25 cellular contexts compared by ENCODE assay signal in the genomic region with DNA sequence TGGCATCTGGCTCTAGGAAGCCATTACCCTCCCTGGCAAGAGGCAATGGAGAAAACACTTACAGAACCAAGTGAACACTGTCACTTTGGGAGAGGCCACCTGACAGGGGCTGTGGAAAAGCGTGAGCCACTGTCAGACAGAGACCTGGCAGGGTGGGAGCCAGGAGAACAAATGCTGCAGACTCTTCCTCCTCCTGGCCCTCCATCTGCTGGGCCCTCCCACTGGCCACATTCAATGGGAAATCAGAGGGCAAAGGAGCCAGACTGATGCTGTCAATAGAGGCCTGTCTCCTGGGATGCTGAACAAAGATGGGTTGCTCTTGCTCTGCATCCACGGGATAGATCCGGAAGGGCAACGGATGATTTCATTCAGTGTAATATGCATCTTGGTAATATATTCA. TPM values are rescaled to one million over a fixed set of nuclear protein-coding genes. Genes with fewer than 3 reads are reported as not detected.
A peak's percentile ranks its signal among the peaks of the same experiment; 100 is the strongest.
DNase-seq lines count a peak whose midpoint lies in the region; ATAC-seq and TF ChIP-seq lines count a peak whose summit lies in the region.
"Had no signal": no experiment of that assay in that cellular context is flagged by ENCODE, and none has a peak within 500 bp of the region (broad histone marks: within the 10 kb centered on the region; RNA-seq: fewer than 3 reads in every experiment).

No MANE protein-coding gene starts in this region.

- peaks cover 24% of the 10 kb centered on the region for H3K4me1 Mint-ChIP-seq in brain
- H3K4me1 Mint-ChIP-seq: activated CD4-positive, alpha-beta T cell treated with anti-CD3 and anti-CD28 coated beads, Interleukin-2, amount 10 ng/mL, durations not matched to agents 24 days and 14 days had no signal

- no peak for ATAC-seq in activated CD4-positive, CD25-positive, alpha-beta regulatory T cell treated with anti-CD3 and anti-CD28 coated beads, Interleukin-2, amount 50 U/mL, for 24 hours
- ATAC-seq in HG03159 (IDR thresholded peaks at IDR 0.05; ENCODE audit: unreplicated experiment): no peak
- ATAC-seq: activated T-cell treated with anti-CD3 and anti-CD28 coated beads, Interleukin-2, amount 50 U/mL, for 4 hours; gastroesophageal sphincter; left ventricle myocardium superior; SK-N-SH treated with all-trans-retinoic acid at 6 μM for 48 hours; stimulated activated naive CD8-positive, alpha-beta T cell treated with anti-CD3 and anti-CD28 coated beads, Interleukin-15, amount 100 ng/mL, for 72 hours had no signal

- H3K27me3 Mint-ChIP-seq in brain: peaks cover 2% of the 10 kb centered on the region
- H3K27me3 Mint-ChIP-seq: central memory CD8-positive, alpha-beta T cell; naive B cell had no signal

- TF ChIP-seq CTCF in brain (conservative IDR thresholded peaks at IDR 0.05): no peak

- in situ Hi-C loops in G401 (cut with HindIII; ENCODE audit: low sequenced_read_pairs): no loop called here

- no peaks in the 10 kb centered on the region for H3K36me3 Mint-ChIP-seq in brain
- H3K36me3 Mint-ChIP-seq: CD4-positive, alpha-beta memory T cell; mesothelial cell of epicardium; naive B cell had no signal

- no peaks in the 10 kb centered on the region for H3K9me3 ChIP-seq in neuron (ENCODE audit: low read length)
- H3K9me3 ChIP-seq: gastroesophageal sphincter had no signal

- H3K27ac Mint-ChIP-seq in brain: peak overlapping the region in 4 of 5 experiments; percentile 18 to 92 (median 47)
- H3K27ac Mint-ChIP-seq: activated CD4-positive, alpha-beta T cell treated with anti-CD3 and anti-CD28 coated beads, Interleukin-2, amount 10 ng/mL, durations not matched to agents 24 days and 14 days; CD4-positive, alpha-beta memory T cell; mesothelial cell of epicardium; T-helper 2 cell treated with Interferon-gamma antibody and Interleukin-4, amounts not matched to agents 5 μg/mL and 100 μg/mL, for 36 hours had no signal

- no peaks in the 10 kb centered on the region for H3K27me3 ChIP-seq in neuron (ENCODE audit: insufficient read depth, low read length)
- H3K27me3 ChIP-seq: gastroesophageal sphincter had no signal

- DNase-seq in G401 (ENCODE audit: low spot score) (peak; percentile 85), NCI-H1694 (lab: John Stamatoyannopoulos, UW) (peak; percentile 60), T-helper 1 cell (no peak), HCEC 1CT (no peak)
- DNase-seq: activated CD4-positive, alpha-beta T cell treated with anti-CD3 and anti-CD28 coated beads, Interleukin-2, amount 10 ng/mL, durations not matched to agents 24 days and 14 days; activated gamma-delta T cell treated with Interleukin-2 at 50 U/mL for 16 hours; activated T-cell treated with anti-CD3 and anti-CD28 coated beads, Interleukin-2, amount 50 U/mL, for 4 hours; CD4-positive, alpha-beta memory T cell; hypothalamus; KBM-7; left ventricle myocardium superior; MM.1S; naive B cell; occipital lobe; OCI-M1; stimulated activated naive CD8-positive, alpha-beta T cell treated with anti-CD3 and anti-CD28 coated beads, Interleukin-15, amount 100 ng/mL, for 72 hours had no signal

- H2AFZ ChIP-seq in neuron (ENCODE audit: low read depth, low read length): peak overlapping the region; percentile 9

- no peaks in the 10 kb centered on the region for H3K36me3 ChIP-seq in neuron (ENCODE audit: insufficient read depth, low read length)
- H3K36me3 ChIP-seq: gastroesophageal sphincter had no signal

- no peak overlapping the region for H3K4me3 ChIP-seq in neuron (ENCODE audit: low read length)
- H3K4me3 ChIP-seq: gastroesophageal sphincter had no signal

- H3K4me1 ChIP-seq in neuron (ENCODE audit: insufficient read depth, low read length): peaks cover 10% of the 10 kb centered on the region

- H3K9me3 Mint-ChIP-seq in brain: no peaks in the 10 kb centered on the region
- H3K9me3 Mint-ChIP-seq: activated CD4-positive, alpha-beta T cell treated with anti-CD3 and anti-CD28 coated beads, Interleukin-2, amount 10 ng/mL, durations not matched to agents 24 days and 14 days; activated T-cell treated with anti-CD3 and anti-CD28 coated beads, Interleukin-2, amount 50 U/mL, for 4 hours; CD4-positive, alpha-beta memory T cell; central memory CD8-positive, alpha-beta T cell; mesothelial cell of epicardium; naive B cell; stimulated activated naive CD8-positive, alpha-beta T cell treated with anti-CD3 and anti-CD28 coated beads, Interleukin-15, amount 100 ng/mL, for 72 hours; T-helper 2 cell treated with Interferon-gamma antibody and Interleukin-4, amounts not matched to agents 5 μg/mL and 100 μg/mL, for 36 hours had no signal

- no peak overlapping the region for H3K4me3 Mint-ChIP-seq in brain
- H3K4me3 Mint-ChIP-seq: activated CD4-positive, alpha-beta T cell treated with anti-CD3 and anti-CD28 coated beads, Interleukin-2, amount 10 ng/mL, durations not matched to agents 24 days and 14 days; activated T-cell treated with anti-CD3 and anti-CD28 coated beads, Interleukin-2, amount 50 U/mL, for 4 hours; CD4-positive, alpha-beta memory T cell; central memory CD8-positive, alpha-beta T cell; mesothelial cell of epicardium; stimulated activated naive CD8-positive, alpha-beta T cell treated with anti-CD3 and anti-CD28 coated beads, Interleukin-15, amount 100 ng/mL, for 72 hours; T-helper 2 cell treated with Interferon-gamma antibody and Interleukin-4, amounts not matched to agents 5 μg/mL and 100 μg/mL, for 36 hours had no signal

RNA-seq across cellular contexts. Expression of a gene that starts 44.9 kb away (rescaled TPM):
- 0.81 and 4.1 TPM in 2 replicates for total RNA-seq in G401 (2014; rRNA removed; shearing (Covaris generic))
- polyA plus RNA-seq in brain (ENCODE audit: insufficient read depth, low read depth, low replicate concordance): 1.3 TPM

Comparison
In these comparisons a context has a peak if more than half of its experiments do, and no peak if none do; other contexts are left out.
1. DNase-seq: peak in G401 (single experiment) and NCI-H1694 (single experiment); none in T-helper 1 cell (0 of 5) and HCEC 1CT (single experiment).